In genomic region chr2:33340265-33340664, GRCh38 we compare ENCODE assay signal across 16 cellular contexts.
A peak's percentile ranks its signal among the peaks of the same experiment; 100 is the strongest.
DNase-seq lines count a peak whose midpoint lies in the region; ATAC-seq and TF ChIP-seq lines count a peak whose summit lies in the region.
"Had no signal": no experiment of that assay in that cellular context is flagged by ENCODE, and none has a peak within 500 bp of the region (broad histone marks: within the 10 kb centered on the region; RNA-seq: fewer than 3 reads in every experiment).

No MANE protein-coding gene starts in this region.

- no peaks in the 10 kb centered on the region for H3K9me3 ChIP-seq in MM.1S (replicated peaks; ENCODE audit: insufficient read depth, low read length)
- no peaks in the 10 kb centered on the region for H3K9me3 ChIP-seq in MG63

- H3K4me3 ChIP-seq in lower leg skin (ENCODE audit: low read depth, poor library complexity, severe bottlenecking) = no peak overlapping the region
- no peak overlapping the region for H3K4me3 ChIP-seq in MM.1S (ENCODE audit: low read length)
- no peak overlapping the region for H3K4me3 ChIP-seq in MG63
- H3K4me3 ChIP-seq: dorsolateral prefrontal cortex had no signal

- H3K79me2 ChIP-seq in MM.1S (ENCODE audit: low read length) = no peaks in the 10 kb centered on the region
- H3K79me2 ChIP-seq: parathyroid adenoma had no signal

- no peak overlapping the region for H3K27ac Mint-ChIP-seq in osteocyte (ENCODE audit: unreplicated experiment)
- H3K27ac Mint-ChIP-seq: activated naive CD8-positive, alpha-beta T cell treated with anti-CD3 and anti-CD28 coated beads, Interleukin-2, amount 50 U/mL, for 24 hours; B cell; memory B cell had no signal

- no peaks in the 10 kb centered on the region for H3K9me3 Mint-ChIP-seq in osteocyte (ENCODE audit: unreplicated experiment)
- H3K9me3 Mint-ChIP-seq: activated naive CD8-positive, alpha-beta T cell treated with anti-CD3 and anti-CD28 coated beads, Interleukin-2, amount 50 U/mL, for 24 hours; memory B cell had no signal

- WGBS in lower leg skin, 2 donors = 38 to 45% methylated on average over 6 of the region's 6 CpGs

- no peak for TF ChIP-seq POLR2A in lower leg skin (IDR thresholded peaks at IDR 0.05)

- no peak overlapping the region for H3K27ac ChIP-seq in foreskin keratinocyte
- H3K27ac ChIP-seq in MM.1S (ENCODE audit: low read length) = no peak overlapping the region
- H3K27ac ChIP-seq: dorsolateral prefrontal cortex, parathyroid adenoma had no signal

- DNase-seq in SK-MEL-5 (ENCODE audit: low read depth, low spot score) = peak; percentile 22
- peak; percentile 18 for DNase-seq in foreskin melanocyte
- DNase-seq in lower leg skin (ENCODE audit: low spot score in 2 of 2) = peak; percentile 53 to 91
- DNase-seq in stromal cell of bone marrow (ENCODE audit: low read depth) = peak; percentile 36
- no peak for DNase-seq in foreskin keratinocyte
- DNase-seq in MM.1S = no peak
- DNase-seq in osteocyte (ENCODE audit: extremely low spot score, unreplicated experiment) = no peak
- DNase-seq in MG63 = no peak
- DNase-seq: activated naive CD8-positive, alpha-beta T cell treated with anti-CD3 and anti-CD28 coated beads, Interleukin-2, amount 50 U/mL, for 24 hours; glutamatergic neuron; NCI-H2029; stimulated activated CD4-positive, alpha-beta T cell treated with anti-CD3 and anti-CD28 coated beads, Interleukin-1b, Interleukin-23, amount 100 ng/mL, for 48 hours had no signal

- no peak for ATAC-seq in foreskin keratinocyte
- ATAC-seq: activated naive CD8-positive, alpha-beta T cell treated with anti-CD3 and anti-CD28 coated beads, Interleukin-2, amount 50 U/mL, for 24 hours had no signal

- H3K27me3 ChIP-seq in foreskin keratinocyte = no peaks in the 10 kb centered on the region
- no peaks in the 10 kb centered on the region for H3K27me3 ChIP-seq in MM.1S (replicated peaks; ENCODE audit: insufficient read depth, low read length)
- no peaks in the 10 kb centered on the region for H3K27me3 ChIP-seq in MG63
- H3K27me3 ChIP-seq: dorsolateral prefrontal cortex had no signal

- H3K36me3 ChIP-seq in MM.1S (replicated peaks; ENCODE audit: insufficient read depth, low read length) (no peaks in the 10 kb centered on the region), MG63 (no peaks in the 10 kb centered on the region)

- intact Hi-C loops in lower leg skin (cut with DNase I; ENCODE audit: low total_unique reads) = no loop called here

- H3K9ac ChIP-seq in MM.1S (ENCODE audit: low read length) = no peak overlapping the region
- H3K9ac ChIP-seq: parathyroid adenoma had no signal

- TF ChIP-seq CTCF in lower leg skin (IDR thresholded peaks at IDR 0.05) (no peak), foreskin keratinocyte (conservative IDR thresholded peaks at IDR 0.05) (no peak), MM.1S (IDR thresholded peaks at IDR 0.05; ENCODE audit: low read length) (no peak), osteocyte (IDR thresholded peaks at IDR 0.05) (no peak)

- no peaks in the 10 kb centered on the region for H4K20me1 ChIP-seq in MM.1S (ENCODE audit: insufficient read depth, low read length)

- in situ Hi-C loops in SK-MEL-5 (cut with HindIII; ENCODE audit: low pct_unique_long_range_greater_than_20kb, low sequenced_read_pairs) = no loop called here

- H2AFZ ChIP-seq in MM.1S (ENCODE audit: low read length) = no peak overlapping the region
- H2AFZ ChIP-seq: parathyroid adenoma had no signal

- H3K4me2 ChIP-seq in MM.1S (ENCODE audit: low read depth, low read length) = no peak overlapping the region

- no peaks in the 10 kb centered on the region for H3K27me3 Mint-ChIP-seq in osteocyte (ENCODE audit: unreplicated experiment)

- H3K4me1 Mint-ChIP-seq in osteocyte (ENCODE audit: unreplicated experiment) = peaks cover 3% of the 10 kb centered on the region

- no peaks in the 10 kb centered on the region for H3F3A ChIP-seq in MM.1S (ENCODE audit: insufficient read depth, low read length)

- no peaks in the 10 kb centered on the region for H3K9me2 ChIP-seq in MM.1S (replicated peaks; ENCODE audit: insufficient read depth, low read length)

- H3K4me1 ChIP-seq in foreskin keratinocyte (no peaks in the 10 kb centered on the region), MM.1S (ENCODE audit: low read length) (no peaks in the 10 kb centered on the region)
- H3K4me1 ChIP-seq: parathyroid adenoma had no signal

- peaks cover 10% of the 10 kb centered on the region for H3K36me3 Mint-ChIP-seq in osteocyte (ENCODE audit: unreplicated experiment)
- H3K36me3 Mint-ChIP-seq: memory B cell had no signal

- H3K4me3 Mint-ChIP-seq in osteocyte (ENCODE audit: unreplicated experiment) = no peak overlapping the region
- H3K4me3 Mint-ChIP-seq: activated naive CD8-positive, alpha-beta T cell treated with anti-CD3 and anti-CD28 coated beads, Interleukin-2, amount 50 U/mL, for 24 hours; B cell; memory B cell had no signal

Comparison
In these comparisons a context has a peak if more than half of its experiments do, and no peak if none do; other contexts are left out.
1. DNase-seq: peak in SK-MEL-5 (single experiment), foreskin melanocyte (single experiment), lower leg skin (2 of 2) and stromal cell of bone marrow (single experiment); none in foreskin keratinocyte (0 of 2), MM.1S (single experiment), osteocyte (single experiment) and MG63 (single experiment).